8 cellular contexts compared by ENCODE assay signal in genomic region chr6:110815260-110816109, GRCh38. TPM values are rescaled to one million over a fixed set of nuclear protein-coding genes. Genes with fewer than 3 reads are reported as not detected.
DNase-seq lines count a peak whose midpoint lies in the region; ATAC-seq and TF ChIP-seq lines count a peak whose summit lies in the region.

CDK19 (minus strand) TSS chr6:110815469; CDS start chr6:110815136, 333 bp downstream.

- peak; percentile 86 for ATAC-seq in GM23338
- ATAC-seq in activated T-helper 17 cell treated with anti-CD3 and anti-CD28 coated beads, Interleukin-2, amount 50 U/mL, for 72 hours (replicated peaks), result peak; percentile 84
- ATAC-seq in naive thymus-derived CD4-positive, alpha-beta T cell, result peak; percentile 87
- ATAC-seq in stimulated activated naive B cell treated with anti-CD40 and anti-IgM and Interleukin-4, amounts not matched to agents 10 μg/mL and 1 μg/mL and 100 μg/mL, for 72 hours (replicated peaks), result peak; percentile 82 to 85

- H3K4me3 ChIP-seq in DOHH2 (ENCODE audit: low read length), result peak within 1 kb of the TSS; percentile 81
- H3K4me3 ChIP-seq in GM23338, result peak within 1 kb of the TSS; percentile 85
- peak within 1 kb of the TSS; percentile 87 to 97 (median 96) for H3K4me3 ChIP-seq in fibroblast of lung (replicated peaks in 1 of 4; ENCODE audit: control extremely low read depth in 1 of 4, insufficient read depth in 1 of 4, low read depth in 3 of 4, low read length in 4 of 4)
- H3K4me3 ChIP-seq in naive thymus-derived CD4-positive, alpha-beta T cell (ENCODE audit: low read length), result peak within 1 kb of the TSS; percentile 97

- H3K9me3 ChIP-seq in DOHH2 (ENCODE audit: control insufficient read depth, insufficient read depth, low read length), result no peaks in the 10 kb centered on the region
- no peaks in the 10 kb centered on the region for H3K9me3 ChIP-seq in fibroblast of lung (ENCODE audit: control insufficient read depth, insufficient read depth, low read depth, low read length)
- no peaks in the 10 kb centered on the region for H3K9me3 ChIP-seq in naive thymus-derived CD4-positive, alpha-beta T cell (ENCODE audit: control insufficient read depth in 2 of 3, low read length in 3 of 3)

- peak within 1 kb of the TSS; percentile 100 for H3K27ac Mint-ChIP-seq in GM23338
- H3K27ac Mint-ChIP-seq in activated T-helper 17 cell treated with anti-CD3 and anti-CD28 coated beads, Interleukin-2, amount 50 U/mL, for 72 hours, result peak within 1 kb of the TSS; percentile 99
- H3K27ac Mint-ChIP-seq in naive thymus-derived CD4-positive, alpha-beta T cell, result peak within 1 kb of the TSS; percentile 89 to 100 (median 99)
- peak within 1 kb of the TSS; percentile 97 for H3K27ac Mint-ChIP-seq in stimulated activated naive B cell treated with anti-CD40 and anti-IgM and Interleukin-4, amounts not matched to agents 10 μg/mL and 1 μg/mL and 100 μg/mL, for 72 hours

- DNase-seq in GM23338 (ENCODE audit: low spot score) (peak; percentile 99), LHCN-M2 (ENCODE audit: low read depth) (peak; percentile 99), RPMI8226 (peak; percentile 97), fibroblast of lung (ENCODE audit: low read depth in 2 of 2) (peak; percentile 98 to 99)
- DNase-seq in naive thymus-derived CD4-positive, alpha-beta T cell, result peak; percentile 94 to 99 (median 99)
- DNase-seq in stimulated activated naive B cell treated with anti-CD40 and anti-IgM and Interleukin-4, amounts not matched to agents 10 μg/mL and 1 μg/mL and 100 μg/mL, for 72 hours, result peak; percentile 98

- H2AFZ ChIP-seq in GM23338, result peak within 1 kb of the TSS; percentile 83; the same call in 1 of the 2 replicates
- H2AFZ ChIP-seq in fibroblast of lung (ENCODE audit: low read length), result peak within 1 kb of the TSS; percentile 99

- H3K4me1 ChIP-seq in DOHH2 (ENCODE audit: control insufficient read depth, low read length) (peaks cover 46% of the 10 kb centered on the region), GM23338 (ENCODE audit: insufficient read depth) (peaks cover 8% of the 10 kb centered on the region; the same call in 1 of the 2 replicates), fibroblast of lung (ENCODE audit: control insufficient read depth, extremely low read depth, insufficient read depth, low read length) (peaks cover 9% of the 10 kb centered on the region)
- peaks cover 11 to 15% of the 10 kb centered on the region in 2 donors for H3K4me1 ChIP-seq in naive thymus-derived CD4-positive, alpha-beta T cell (ENCODE audit: control insufficient read depth in 2 of 2, insufficient read depth in 2 of 2, low read length in 2 of 2)

- H3K9me3 Mint-ChIP-seq in GM23338, result no peaks in the 10 kb centered on the region
- H3K9me3 Mint-ChIP-seq in activated T-helper 17 cell treated with anti-CD3 and anti-CD28 coated beads, Interleukin-2, amount 50 U/mL, for 72 hours, result no peaks in the 10 kb centered on the region
- peaks cover 0 to 6% (median 0%) of the 10 kb centered on the region in 11 donors for H3K9me3 Mint-ChIP-seq in naive thymus-derived CD4-positive, alpha-beta T cell
- H3K9me3 Mint-ChIP-seq in stimulated activated naive B cell treated with anti-CD40 and anti-IgM and Interleukin-4, amounts not matched to agents 10 μg/mL and 1 μg/mL and 100 μg/mL, for 72 hours, result no peaks in the 10 kb centered on the region

- POLR2A ChIA-PET in naive thymus-derived CD4-positive, alpha-beta T cell (lab: Charles Lee), result interaction anchor here (0.7 to 13.8 kb wide), 22 partner anchors 10 to 1433 kb away, joined by 3 to 413 read pairs (median 5); partner anchors contain the start of genes AK9, AMD1, CD164 and FIG4

- H3F3A ChIP-seq in DOHH2 (ENCODE audit: control insufficient read depth, insufficient read depth) (peaks cover 16% of the 10 kb centered on the region), GM23338 (replicated peaks; ENCODE audit: low read depth) (0 out of 2 replicates have a peak, but pooled peaks cover 3% of the 10 kb centered on the region)

- CTCF ChIA-PET in naive thymus-derived CD4-positive, alpha-beta T cell (lab: Charles Lee), result interaction anchor here (1.1 to 2.3 kb wide), 5 partner anchors 61 to 635 kb away, joined by 3 to 10 read pairs (median 5); partner anchors contain the start of gene CDC40

- peaks cover 16% of the 10 kb centered on the region for H3K4me1 Mint-ChIP-seq in GM23338
- H3K4me1 Mint-ChIP-seq in activated T-helper 17 cell treated with anti-CD3 and anti-CD28 coated beads, Interleukin-2, amount 50 U/mL, for 72 hours, result peaks cover 20% of the 10 kb centered on the region
- H3K4me1 Mint-ChIP-seq in naive thymus-derived CD4-positive, alpha-beta T cell, result peaks cover 14 to 46% (median 26%) of the 10 kb centered on the region in 7 donors
- H3K4me1 Mint-ChIP-seq in stimulated activated naive B cell treated with anti-CD40 and anti-IgM and Interleukin-4, amounts not matched to agents 10 μg/mL and 1 μg/mL and 100 μg/mL, for 72 hours, result peaks cover 19 to 32% of the 10 kb centered on the region in 2 donors

- intact Hi-C loops in naive thymus-derived CD4-positive, alpha-beta T cell (cut with micrococcal nuclease), result loop anchor here (1.0 to 10.0 kb wide), 22 partner anchors 59 to 1968 kb away; partner anchors contain the start of genes AK9 (in 2 of the 2), AMD1 (in 2 of the 2), CDC40 (in 2 of the 2) and FIG4 (in 2 of the 2)

- H3K9ac ChIP-seq in fibroblast of lung (ENCODE audit: insufficient read depth, low read length), result peak within 1 kb of the TSS; percentile 94

- peaks cover 53% of the 10 kb centered on the region for H3K79me2 ChIP-seq in DOHH2 (ENCODE audit: control insufficient read depth, low read length)
- peaks cover 38% of the 10 kb centered on the region for H3K79me2 ChIP-seq in GM23338 (replicated peaks; ENCODE audit: insufficient read depth)
- H3K79me2 ChIP-seq in fibroblast of lung (ENCODE audit: control insufficient read depth, insufficient read depth, low read length), result peaks cover 22% of the 10 kb centered on the region

- H3K27me3 ChIP-seq in DOHH2 (ENCODE audit: control insufficient read depth, low read length), result no peaks in the 10 kb centered on the region
- no peaks in the 10 kb centered on the region for H3K27me3 ChIP-seq in GM23338 (ENCODE audit: insufficient read depth)
- no peaks in the 10 kb centered on the region for H3K27me3 ChIP-seq in fibroblast of lung (ENCODE audit: control insufficient read depth, insufficient read depth, low read length)
- no peaks in the 10 kb centered on the region for H3K27me3 ChIP-seq in naive thymus-derived CD4-positive, alpha-beta T cell (ENCODE audit: control insufficient read depth in 2 of 2, insufficient read depth in 2 of 2, low read length in 2 of 2)

- H3K27ac ChIP-seq in DOHH2 (ENCODE audit: low read depth, low read length), result peak within 1 kb of the TSS; percentile 78
- peak within 1 kb of the TSS; percentile 94 for H3K27ac ChIP-seq in GM23338 (ENCODE audit: low read depth)
- H3K27ac ChIP-seq in fibroblast of lung (ENCODE audit: insufficient read depth, low read length), result peak within 1 kb of the TSS; percentile 99
- H3K27ac ChIP-seq in naive thymus-derived CD4-positive, alpha-beta T cell (ENCODE audit: low read depth, low read length), result peak within 1 kb of the TSS; percentile 89

- peaks cover 12% of the 10 kb centered on the region for H3K27me3 Mint-ChIP-seq in GM23338 (ENCODE audit: insufficient read depth, low read depth, poor library complexity)
- H3K27me3 Mint-ChIP-seq in activated T-helper 17 cell treated with anti-CD3 and anti-CD28 coated beads, Interleukin-2, amount 50 U/mL, for 72 hours, result no peaks in the 10 kb centered on the region
- no peaks in the 10 kb centered on the region for H3K27me3 Mint-ChIP-seq in naive thymus-derived CD4-positive, alpha-beta T cell
- no peaks in the 10 kb centered on the region for H3K27me3 Mint-ChIP-seq in stimulated activated naive B cell treated with anti-CD40 and anti-IgM and Interleukin-4, amounts not matched to agents 10 μg/mL and 1 μg/mL and 100 μg/mL, for 72 hours

- H3K36me3 Mint-ChIP-seq in GM23338 (ENCODE audit: low read depth), result no peaks in the 10 kb centered on the region
- peaks cover 14% of the 10 kb centered on the region for H3K36me3 Mint-ChIP-seq in activated T-helper 17 cell treated with anti-CD3 and anti-CD28 coated beads, Interleukin-2, amount 50 U/mL, for 72 hours (ENCODE audit: low read depth)
- peaks cover 0 to 2% (median 0%) of the 10 kb centered on the region in 5 donors for H3K36me3 Mint-ChIP-seq in naive thymus-derived CD4-positive, alpha-beta T cell
- H3K36me3 Mint-ChIP-seq in stimulated activated naive B cell treated with anti-CD40 and anti-IgM and Interleukin-4, amounts not matched to agents 10 μg/mL and 1 μg/mL and 100 μg/mL, for 72 hours, result peaks cover 2 to 6% of the 10 kb centered on the region in 2 donors

- H3K36me3 ChIP-seq in DOHH2 (ENCODE audit: control insufficient read depth, low read length) (peaks cover 7% of the 10 kb centered on the region; the same call in 1 of the 2 replicates), GM23338 (ENCODE audit: insufficient read depth) (no peaks in the 10 kb centered on the region), fibroblast of lung (ENCODE audit: control insufficient read depth, insufficient read depth, low read length) (no peaks in the 10 kb centered on the region)
- H3K36me3 ChIP-seq in naive thymus-derived CD4-positive, alpha-beta T cell (ENCODE audit: control insufficient read depth in 2 of 3, insufficient read depth in 3 of 3, low read length in 3 of 3), result peaks cover 0 to 6% (median 0%) of the 10 kb centered on the region in 3 experiments

- H3K9me2 ChIP-seq in DOHH2 (replicated peaks; ENCODE audit: control insufficient read depth, low read length) (no peaks in the 10 kb centered on the region), GM23338 (ENCODE audit: insufficient read depth) (no peaks in the 10 kb centered on the region)

- H3K4me2 ChIP-seq in DOHH2 (ENCODE audit: low read length), result peak within 1 kb of the TSS; percentile 92
- peak within 1 kb of the TSS; percentile 91 for H3K4me2 ChIP-seq in GM23338
- peak within 1 kb of the TSS; percentile 100 for H3K4me2 ChIP-seq in fibroblast of lung (ENCODE audit: extremely low read depth, insufficient read depth, low read length)

- peak within 1 kb of the TSS; percentile 97 for H3K4me3 Mint-ChIP-seq in GM23338
- H3K4me3 Mint-ChIP-seq in activated T-helper 17 cell treated with anti-CD3 and anti-CD28 coated beads, Interleukin-2, amount 50 U/mL, for 72 hours, result peak within 1 kb of the TSS; percentile 93
- peak within 1 kb of the TSS; percentile 94 to 100 (median 98) for H3K4me3 Mint-ChIP-seq in naive thymus-derived CD4-positive, alpha-beta T cell
- H3K4me3 Mint-ChIP-seq in stimulated activated naive B cell treated with anti-CD40 and anti-IgM and Interleukin-4, amounts not matched to agents 10 μg/mL and 1 μg/mL and 100 μg/mL, for 72 hours, result peak within 1 kb of the TSS; percentile 95 to 99

- H4K20me1 ChIP-seq in DOHH2 (ENCODE audit: control insufficient read depth, insufficient read depth, low read depth, low read length) (no peaks in the 10 kb centered on the region), GM23338 (replicated peaks; ENCODE audit: insufficient read depth) (peaks cover 15% of the 10 kb centered on the region), fibroblast of lung (ENCODE audit: control insufficient read depth, extremely low read depth, insufficient read depth, low read length) (no peaks in the 10 kb centered on the region)

- no peak for TF ChIP-seq CTCF in DOHH2 (IDR thresholded peaks at IDR 0.05; ENCODE audit: low read depth, low read length, poor library complexity, severe bottlenecking)
- no peak for TF ChIP-seq CTCF in GM23338 (conservative IDR thresholded peaks at IDR 0.05; ENCODE audit: low read depth in 2 of 2)
- no peak for TF ChIP-seq CTCF in fibroblast of lung (conservative IDR thresholded peaks at IDR 0.05 in 1 of 2, IDR thresholded peaks at IDR 0.05 in 1 of 2; ENCODE audit: low read depth in 1 of 2, low read length in 2 of 2)

RNA-seq across cellular contexts. Expression of gene CDK19, which starts in this region (rescaled TPM):
- total RNA-seq in GM23338 (2014; rRNA removed; shearing (Covaris generic)), result 10.1 and 12.1 TPM in 2 replicates
- 7.5 and 7.7 TPM in 2 replicates for polyA plus RNA-seq in GM23338 (2016; fragmentation: Nextera tagmentation; extraction: Ambion mirVana)
- 13.7 and 18.2 TPM in 2 replicates for total RNA-seq in LHCN-M2 (2014; rRNA removed)
- 5.6 TPM for polyA plus RNA-seq in LHCN-M2 (2012)
- 10 to 100 TPM; 18.3 to 39.8 TPM for total RNA-seq in activated T-helper 17 cell treated with anti-CD3 and anti-CD28 coated beads, Interleukin-2, amount 50 U/mL, for 72 hours
- total RNA-seq in fibroblast of lung, result 9.5 and 11.2 TPM in 2 replicates
- 11.3 and 12.5 TPM in 2 replicates for polyA plus RNA-seq in fibroblast of lung
- 6.6 and 6.7 TPM in 2 replicates for polyA plus RNA-seq in fibroblast of lung (2012)
- polyA minus RNA-seq in fibroblast of lung (ENCODE audit: low replicate concordance), result 5.6 and 8.7 TPM in 2 replicates
- 10 to 100 TPM; 11.3 to 24.4 (median 21.0) TPM for total RNA-seq in naive thymus-derived CD4-positive, alpha-beta T cell
- 1 to 10 TPM; 1.3 to 1.4 TPM for polyA plus RNA-seq in naive thymus-derived CD4-positive, alpha-beta T cell

Comparison
In these comparisons a context has a peak if more than half of its experiments do, and no peak if none do; other contexts are left out.
1. Peak in every context shown above with its lines: DNase-seq, ATAC-seq, H3K4me3 ChIP-seq and H3K27ac ChIP-seq.